In genomic region chr21:39583586-39583985, GRCh38 we compare ENCODE assay signal across 7 cellular contexts. TPM values are rescaled to one million over a fixed set of nuclear protein-coding genes. Genes with fewer than 3 reads are reported as not detected.
"Had no signal": no experiment of that assay in that cellular context is flagged by ENCODE, and none has a peak within 500 bp of the region (broad histone marks: within the 10 kb centered on the region; RNA-seq: fewer than 3 reads in every experiment).

No MANE protein-coding gene starts in this region.

RNA-seq across cellular contexts. Expression of gene B3GALT5, which starts 29.2 kb away (rescaled TPM):
- total RNA-seq: naive thymus-derived CD8-positive, alpha-beta T cell; natural killer cell treated with Interleukin-12 subunit alpha and Interleukin-12 subunit beta and Interleukin-15 and Interleukin-18, amount 100 ng/mL, for 72 hours; omental fat pad; osteocyte; pulmonary artery endothelial cell; right atrium auricular region; sciatic nerve had no signal
- polyA plus RNA-seq: naive thymus-derived CD8-positive, alpha-beta T cell had no signal
